Comparison of ENCODE assay signal across 24 cellular contexts in genomic region chr13:34698953-34699352, GRCh38.
DNase-seq lines count a peak whose midpoint lies in the region; ATAC-seq and TF ChIP-seq lines count a peak whose summit lies in the region.
"Had no signal": no experiment of that assay in that cellular context is flagged by ENCODE, and none has a peak within 500 bp of the region (broad histone marks: within the 10 kb centered on the region; RNA-seq: fewer than 3 reads in every experiment).

No MANE protein-coding gene starts in this region.

- no peaks in the 10 kb centered on the region for H3K27me3 ChIP-seq in GM23338 (ENCODE audit: insufficient read depth)
- H3K27me3 ChIP-seq: adrenal gland, cardiac muscle cell, thyroid gland had no signal

- no peak overlapping the region for H3K4me3 Mint-ChIP-seq in GM23338
- no peak overlapping the region for H3K4me3 Mint-ChIP-seq in activated T-cell treated with anti-CD3 and anti-CD28 coated beads, Interleukin-2, amount 50 U/mL, for 4 hours
- H3K4me3 Mint-ChIP-seq: activated CD4-positive, alpha-beta memory T cell treated with anti-CD3 and anti-CD28 coated beads for 36 hours; CD8-positive, alpha-beta memory T cell; naive thymus-derived CD8-positive, alpha-beta T cell had no signal

- H3K36me3 ChIP-seq in GM23338 (ENCODE audit: insufficient read depth): no peaks in the 10 kb centered on the region
- H3K36me3 ChIP-seq: adrenal gland, cardiac muscle cell, thyroid gland had no signal

- ATAC-seq in GM23338 (no peak), left ventricle myocardium superior (peak; percentile 77), sciatic nerve (peak; percentile 90), GM18519 (IDR thresholded peaks at IDR 0.05; ENCODE audit: low FRiP score, unreplicated experiment) (no peak)
- ATAC-seq in activated T-cell treated with anti-CD3 and anti-CD28 coated beads, Interleukin-2, amount 50 U/mL, for 4 hours: no peak
- ATAC-seq: naive thymus-derived CD8-positive, alpha-beta T cell; stimulated activated naive CD8-positive, alpha-beta T cell treated with anti-CD3 and anti-CD28 coated beads, Interleukin-15, Interleukin-2, amounts not matched to agents 100 U/mL and 50 U/mL, for 24 hours had no signal

- H3K27ac Mint-ChIP-seq in GM23338: 0 out of 2 replicates have a peak overlapping the region, but pooled peaks have one; percentile 62
- H3K27ac Mint-ChIP-seq: activated CD4-positive, alpha-beta memory T cell treated with anti-CD3 and anti-CD28 coated beads for 36 hours; CD8-positive, alpha-beta memory T cell; naive thymus-derived CD8-positive, alpha-beta T cell had no signal

- H3K9me2 ChIP-seq in GM23338 (ENCODE audit: insufficient read depth): no peaks in the 10 kb centered on the region

- H3F3A ChIP-seq in GM23338 (replicated peaks; ENCODE audit: low read depth): no peaks in the 10 kb centered on the region

- no peak overlapping the region; the same call in 1 of the 2 replicates for H2AFZ ChIP-seq in GM23338

- H3K9me3 Mint-ChIP-seq in GM23338: no peaks in the 10 kb centered on the region
- H3K9me3 Mint-ChIP-seq in activated T-cell treated with anti-CD3 and anti-CD28 coated beads, Interleukin-2, amount 50 U/mL, for 4 hours: no peaks in the 10 kb centered on the region

- no peaks in the 10 kb centered on the region for H3K79me2 ChIP-seq in GM23338 (replicated peaks; ENCODE audit: insufficient read depth)

- H3K4me1 Mint-ChIP-seq in GM23338: peaks cover 3% of the 10 kb centered on the region; the same call in 2 of the 3 replicates
- no peaks in the 10 kb centered on the region for H3K4me1 Mint-ChIP-seq in activated T-cell treated with anti-CD3 and anti-CD28 coated beads, Interleukin-2, amount 50 U/mL, for 4 hours (ENCODE audit: low read depth)
- H3K4me1 Mint-ChIP-seq: CD8-positive, alpha-beta memory T cell; naive thymus-derived CD8-positive, alpha-beta T cell had no signal

- H3K36me3 Mint-ChIP-seq in GM23338 (ENCODE audit: low read depth): no peaks in the 10 kb centered on the region; the same call in 2 of the 3 replicates
- no peaks in the 10 kb centered on the region for H3K36me3 Mint-ChIP-seq in activated T-cell treated with anti-CD3 and anti-CD28 coated beads, Interleukin-2, amount 50 U/mL, for 4 hours (ENCODE audit: insufficient read depth)
- H3K36me3 Mint-ChIP-seq: activated CD4-positive, alpha-beta memory T cell treated with anti-CD3 and anti-CD28 coated beads for 36 hours; CD8-positive, alpha-beta memory T cell; naive thymus-derived CD8-positive, alpha-beta T cell had no signal

- TF ChIP-seq CTCF in GM23338 (conservative IDR thresholded peaks at IDR 0.05; ENCODE audit: low read depth in 2 of 2) (no peak), cardiac fibroblast (IDR thresholded peaks at IDR 0.05; ENCODE audit: low read depth, low read length) (no peak)

- no peaks in the 10 kb centered on the region for H3K4me1 ChIP-seq in GM23338 (ENCODE audit: insufficient read depth)
- H3K4me1 ChIP-seq: adrenal gland had no signal

- no peaks in the 10 kb centered on the region for H4K20me1 ChIP-seq in GM23338 (replicated peaks; ENCODE audit: insufficient read depth)

- no peak for DNase-seq in GM23338 (ENCODE audit: low spot score)
- DNase-seq in cardiac fibroblast (ENCODE audit: low read depth in 2 of 2): peak; percentile 2 to 64
- no peak for DNase-seq in left ventricle myocardium superior
- no peak for DNase-seq in sciatic nerve (ENCODE audit: low spot score)
- DNase-seq in activated T-cell treated with anti-CD3 and anti-CD28 coated beads, Interleukin-2, amount 50 U/mL, for 4 hours: no peak
- DNase-seq in EL: no peak
- DNase-seq: activated CD4-positive, alpha-beta memory T cell treated with anti-CD3 and anti-CD28 coated beads for 36 hours; activated CD4-positive, CD25-positive, alpha-beta regulatory T cell; adrenal gland; CD8-positive, alpha-beta memory T cell; HCEC 1CT; mesendoderm; MM.1S; naive thymus-derived CD8-positive, alpha-beta T cell; NCI-H1436 treated with DMSO at 0.1 percent for 48 hours; NCI-H2227 treated with DMSO at 0.1 percent for 48 hours; NCI-H748 treated with DMSO at 0.1 percent for 48 hours; small intestine; stimulated activated CD4-positive, alpha-beta T cell treated with anti-CD3 and anti-CD28 coated beads, Interleukin-4, amount 100 ng/mL, for 1 hour; stimulated activated naive CD8-positive, alpha-beta T cell treated with anti-CD3 and anti-CD28 coated beads, Interleukin-15, Interleukin-2, amounts not matched to agents 100 U/mL and 50 U/mL, for 24 hours; T1000; thyroid gland had no signal

- H3K4me3 ChIP-seq in GM23338 (no peak overlapping the region), cardiac fibroblast (replicated peaks in 1 of 2; ENCODE audit: low read depth in 2 of 2, low read length in 2 of 2) (no peak overlapping the region)
- H3K4me3 ChIP-seq: adrenal gland, cardiac muscle cell, thyroid gland had no signal

- intact Hi-C loops in left ventricle myocardium superior (cut with micrococcal nuclease) (no loop called here), sciatic nerve (cut with DNase I) (no loop called here)

- H3K27ac ChIP-seq in GM23338 (ENCODE audit: low read depth): no peak overlapping the region
- H3K27ac ChIP-seq: adrenal gland, cardiac muscle cell, thyroid gland had no signal

- no peaks in the 10 kb centered on the region for H3K27me3 Mint-ChIP-seq in GM23338 (ENCODE audit: insufficient read depth, low read depth, poor library complexity)
- H3K27me3 Mint-ChIP-seq in activated T-cell treated with anti-CD3 and anti-CD28 coated beads, Interleukin-2, amount 50 U/mL, for 4 hours (ENCODE audit: low read depth): peaks cover 2% of the 10 kb centered on the region
- H3K27me3 Mint-ChIP-seq: activated CD4-positive, alpha-beta memory T cell treated with anti-CD3 and anti-CD28 coated beads for 36 hours; CD8-positive, alpha-beta memory T cell had no signal

- H3K4me2 ChIP-seq in GM23338: no peak overlapping the region

TF ChIP-seq in GM23338, 12 proteins besides CTCF, POLR2A, EP300 and RAD21 (continues in another document):
- TF ChIP-seq STAT1 (IDR thresholded peaks at IDR 0.05; ENCODE audit: unreplicated experiment) (no peak), ZNF331 (CRISPR knock-in tag; IDR thresholded peaks at IDR 0.05; ENCODE audit: low read depth) (no peak), NANOG (IDR thresholded peaks at IDR 0.05; ENCODE audit: borderline replicate concordance) (no peak), ZNF462 (CRISPR knock-in tag; IDR thresholded peaks at IDR 0.05) (no peak), CREB1 (CRISPR knock-in tag; IDR thresholded peaks at IDR 0.05; ENCODE audit: low read depth) (no peak)

Comparison
In these comparisons a context has a peak if more than half of its experiments do, and no peak if none do; other contexts are left out.
1. ATAC-seq: peak in left ventricle myocardium superior (single experiment) and sciatic nerve (single experiment); none in GM23338 (single experiment), activated T-cell treated with anti-CD3 and anti-CD28 coated beads, Interleukin-2, amount 50 U/mL, for 4 hours (0 of 2) and GM18519 (single experiment).
2. DNase-seq: peak in cardiac fibroblast (2 of 2); none in GM23338 (single experiment), left ventricle myocardium superior (single experiment), sciatic nerve (single experiment), activated T-cell treated with anti-CD3 and anti-CD28 coated beads, Interleukin-2, amount 50 U/mL, for 4 hours (single experiment) and EL (single experiment).